In genomic region chr18:46832856-46833255, GRCh38 we compare ENCODE assay signal across 17 cellular contexts.
"Had no signal": no experiment of that assay in that cellular context is flagged by ENCODE, and none has a peak within 500 bp of the region (broad histone marks: within the 10 kb centered on the region; RNA-seq: fewer than 3 reads in every experiment).

No MANE protein-coding gene starts in this region.

- H3K27me3 ChIP-seq: gastroesophageal sphincter, neural progenitor cell, ovary, thyroid gland, vagina had no signal

- H3K36me3 ChIP-seq: ovary had no signal

- ATAC-seq: gastroesophageal sphincter had no signal

- H3K27ac ChIP-seq: coronary artery, gastroesophageal sphincter, lower lobe of right lung, neural progenitor cell, ovary, skin epidermis, thyroid gland, vagina had no signal

- H3K4me1 ChIP-seq: gastroesophageal sphincter, lower lobe of right lung, neural progenitor cell, thyroid gland, vagina had no signal

- H3K4me3 ChIP-seq: coronary artery, gastroesophageal sphincter, lower lobe of right lung, neural progenitor cell, ovary, skin epidermis, thyroid gland, vagina had no signal

- H3K9me3 ChIP-seq: gastroesophageal sphincter, lower lobe of right lung, ovary, thyroid gland, vagina had no signal

- DNase-seq: activated CD4-positive, alpha-beta T cell treated with anti-CD3 and anti-CD28 coated beads, Interleukin-2, amount 10 ng/mL, durations not matched to agents 7 days and 5 days; activated CD4-positive, CD25-positive, alpha-beta regulatory T cell; activated CD8-positive, alpha-beta memory T cell treated with anti-CD3 and anti-CD28 coated beads for 24 hours; activated naive CD4-positive, alpha-beta T cell treated with anti-CD3 and anti-CD28 coated beads for 36 hours; central memory CD4-positive, alpha-beta T cell; effector CD4-positive, alpha-beta T cell; hippocampal formation; kidney glomerular epithelial cell; lower lobe of right lung; midbrain; ovary; thyroid gland had no signal
